ENCODE assay signal across 1 cellular context in genomic region chr3:165839296-165840076, GRCh38.
TF ChIP-seq lines count a peak whose summit lies in the region.

No MANE protein-coding gene starts in this region.

TF ChIP-seq in GM23338, 12 proteins besides CTCF, POLR2A, EP300 and RAD21 (continued from another document):
- TF ChIP-seq ZNF462 (CRISPR knock-in tag; IDR thresholded peaks at IDR 0.05), result no peak
- TF ChIP-seq STAT1 (IDR thresholded peaks at IDR 0.05; ENCODE audit: unreplicated experiment), result no peak
- TF ChIP-seq EZH2phosphoT487 (IDR thresholded peaks at IDR 0.05; ENCODE audit: unreplicated experiment), result no peak
- TF ChIP-seq NANOG (IDR thresholded peaks at IDR 0.05; ENCODE audit: borderline replicate concordance), result no peak
- no peak for TF ChIP-seq POLR2AphosphoS5 (IDR thresholded peaks at IDR 0.05; ENCODE audit: low read depth)
